Comparison of ENCODE assay signal across 13 cellular contexts in the genomic region with DNA sequence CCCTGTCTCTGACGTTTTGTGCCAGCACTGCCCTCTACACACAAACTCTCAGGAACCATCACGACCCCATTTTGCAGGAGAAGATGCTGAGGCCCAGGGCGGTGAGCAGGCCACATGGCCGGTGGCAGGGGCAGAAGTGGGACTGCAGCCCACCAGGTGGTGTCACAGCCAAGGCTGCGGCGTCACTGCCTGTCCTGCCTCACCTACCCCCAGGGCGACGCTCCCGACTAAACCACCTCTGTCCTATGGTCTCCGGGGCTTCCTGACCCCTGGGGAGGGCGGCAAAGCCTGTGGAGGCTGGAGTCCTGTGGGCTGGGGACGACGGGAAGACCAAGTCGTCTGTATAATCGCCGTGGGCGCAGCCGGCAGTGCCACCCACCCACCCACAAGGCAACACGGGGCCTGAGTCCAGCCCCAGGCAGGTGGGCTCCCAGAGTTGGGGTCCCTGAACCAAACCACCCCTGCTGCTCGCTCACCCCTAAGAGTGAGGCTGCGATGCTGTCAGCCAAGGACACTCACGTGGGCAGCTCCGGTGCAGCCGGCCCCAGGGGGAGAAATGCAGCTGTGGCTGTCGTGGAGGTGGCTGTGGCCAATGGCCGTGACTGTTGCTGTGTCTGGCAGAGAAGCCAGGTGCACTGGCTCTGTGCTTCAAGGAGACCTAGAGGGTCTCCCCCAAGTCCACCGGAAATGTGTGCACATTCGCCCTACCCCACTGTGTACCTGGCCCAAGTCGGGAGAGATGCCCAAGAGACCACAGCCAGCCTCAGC. TPM values are rescaled to one million over a fixed set of nuclear protein-coding genes. Genes with fewer than 3 reads are reported as not detected.
A peak's percentile ranks its signal among the peaks of the same experiment; 100 is the strongest.
DNase-seq lines count a peak whose midpoint lies in the region; ATAC-seq and TF ChIP-seq lines count a peak whose summit lies in the region.
"Had no signal": no experiment of that assay in that cellular context is flagged by ENCODE, and none has a peak within 500 bp of the region (broad histone marks: within the 10 kb centered on the region; RNA-seq: fewer than 3 reads in every experiment).

No MANE protein-coding gene starts in this region.

- no peaks in the 10 kb centered on the region for H3K36me3 ChIP-seq in aorta (ENCODE audit: control insufficient read depth in 1 of 2, insufficient read depth in 2 of 2, low read length in 1 of 2)

- no peak overlapping the region for H3K4me3 ChIP-seq in dorsolateral prefrontal cortex
- H3K4me3 ChIP-seq in aorta (ENCODE audit: low read length in 2 of 2) = no peak overlapping the region

- no peaks in the 10 kb centered on the region for H3K9me3 Mint-ChIP-seq in activated naive CD4-positive, alpha-beta T cell treated with anti-CD3 and anti-CD28 coated beads, Interleukin-2, amount 50 U/mL, for 24 hours
- H3K9me3 Mint-ChIP-seq in naive thymus-derived CD8-positive, alpha-beta T cell = peaks cover 0 to 5% (median 0%) of the 10 kb centered on the region in 9 donors

- POLR2A ChIA-PET in naive thymus-derived CD8-positive, alpha-beta T cell (lab: Charles Lee) = no interaction called here

- H3K4me1 Mint-ChIP-seq in activated naive CD4-positive, alpha-beta T cell treated with anti-CD3 and anti-CD28 coated beads, Interleukin-2, amount 50 U/mL, for 24 hours = peaks cover 65% of the 10 kb centered on the region
- peaks cover 32 to 76% (median 72%) of the 10 kb centered on the region in 4 donors for H3K4me1 Mint-ChIP-seq in naive thymus-derived CD8-positive, alpha-beta T cell

- no peaks in the 10 kb centered on the region for H3K9me3 ChIP-seq in aorta (ENCODE audit: control insufficient read depth, low read length)

- peak overlapping the region; percentile 11 for H3K4me3 Mint-ChIP-seq in activated naive CD4-positive, alpha-beta T cell treated with anti-CD3 and anti-CD28 coated beads, Interleukin-2, amount 50 U/mL, for 24 hours
- H3K4me3 Mint-ChIP-seq in naive thymus-derived CD8-positive, alpha-beta T cell = peak overlapping the region in 8 of 10 donors; percentile 23 to 82 (median 60)

- no peak for DNase-seq in activated naive CD4-positive, alpha-beta T cell (lab: John Stamatoyannopoulos, UW)
- DNase-seq in dorsolateral prefrontal cortex = peak in 3 of 10 donors; percentile 27 to 42 (median 31)
- DNase-seq in naive thymus-derived CD8-positive, alpha-beta T cell = peak in 1 of 10 donors; percentile 50
- DNase-seq in aorta = peak; percentile 49 to 73
- DNase-seq in SK-N-DZ (ENCODE audit: low spot score) = no peak
- DNase-seq in putamen (ENCODE audit: low spot score) = no peak
- DNase-seq in NCI-H510A treated with DMSO at 0.1 percent for 48 hours (lab: John Stamatoyannopoulos, UW) = no peak
- DNase-seq: activated CD4-positive, alpha-beta T cell treated with anti-CD3 and anti-CD28 coated beads for 48 hours; DMS79; foreskin fibroblast; kidney glomerular epithelial cell; NCI-H2029 had no signal

- intact Hi-C loops in dorsolateral prefrontal cortex (cut with DNase I) (no loop called here), aorta (cut with DNase I) (no loop called here)

- no peaks in the 10 kb centered on the region for H3K4me1 ChIP-seq in aorta (ENCODE audit: control insufficient read depth in 1 of 2, insufficient read depth in 2 of 2, low read length in 2 of 2)

- peak overlapping the region; percentile 51 for H3K27ac Mint-ChIP-seq in activated naive CD4-positive, alpha-beta T cell treated with anti-CD3 and anti-CD28 coated beads, Interleukin-2, amount 50 U/mL, for 24 hours
- H3K27ac Mint-ChIP-seq in naive thymus-derived CD8-positive, alpha-beta T cell = peak overlapping the region; percentile 31 to 91 (median 79)

- TF ChIP-seq CTCF in dorsolateral prefrontal cortex (IDR thresholded peaks at IDR 0.05 in 54 of 56, conservative IDR thresholded peaks at IDR 0.05 in 2 of 56; ENCODE audit: low read depth in 1 of 56, partially characterized antibody in 56 of 56) = no peak

- no peak for ATAC-seq in naive thymus-derived CD8-positive, alpha-beta T cell
- ATAC-seq in aorta (ENCODE audit: low FRiP score) = no peak

- H3K27me3 ChIP-seq in dorsolateral prefrontal cortex = no peaks in the 10 kb centered on the region
- no peaks in the 10 kb centered on the region for H3K27me3 ChIP-seq in aorta (ENCODE audit: control insufficient read depth in 1 of 2, insufficient read depth in 2 of 2, low read length in 1 of 2)

- peak overlapping the region in 40 of 59 donors; percentile 6 to 94 (median 80) for H3K27ac ChIP-seq in dorsolateral prefrontal cortex
- no peak overlapping the region for H3K27ac ChIP-seq in aorta (ENCODE audit: low read depth in 1 of 2, low read length in 2 of 2)

- H3K36me3 Mint-ChIP-seq in activated naive CD4-positive, alpha-beta T cell treated with anti-CD3 and anti-CD28 coated beads, Interleukin-2, amount 50 U/mL, for 24 hours = peaks cover 5% of the 10 kb centered on the region
- H3K36me3 Mint-ChIP-seq in naive thymus-derived CD8-positive, alpha-beta T cell = peaks cover 0 to 43% (median 2%) of the 10 kb centered on the region in 3 donors

- 92 to 93% methylated on average over 29 of the region's 29 CpGs for WGBS in aorta, 2 donors

- H3K27me3 Mint-ChIP-seq in activated naive CD4-positive, alpha-beta T cell treated with anti-CD3 and anti-CD28 coated beads, Interleukin-2, amount 50 U/mL, for 24 hours = no peaks in the 10 kb centered on the region
- H3K27me3 Mint-ChIP-seq in naive thymus-derived CD8-positive, alpha-beta T cell = no peaks in the 10 kb centered on the region

RNA-seq across cellular contexts. Expression of a gene that starts 29.7 kb away (rescaled TPM):
- total RNA-seq in dorsolateral prefrontal cortex (10 to 100 TPM; 31.0 to 93.4 (median 44.7) TPM), aorta (10 to 100 TPM; 34.8 to 42.3 TPM)
- 100 to 1,000 TPM; 194 to 196 TPM for total RNA-seq in naive thymus-derived CD8-positive, alpha-beta T cell
- 100 to 1,000 TPM in 2 of 3 donors, 10 to 100 TPM in 1; 62.2 to 169 (median 105) TPM for polyA plus RNA-seq in naive thymus-derived CD8-positive, alpha-beta T cell
- polyA plus RNA-seq in aorta = 10 to 100 TPM in 1 of 2 donors, 1 to 10 TPM in 1; 8.1 to 23.0 TPM
- polyA plus RNA-seq in SK-N-DZ (2014; cell fraction: cytosol; rRNA removed) = 14.5 and 15.7 TPM in 2 replicates
- polyA plus RNA-seq in SK-N-DZ (2014; cell fraction: nucleus; rRNA removed) = 14.6 and 15.5 TPM in 2 replicates

Comparison
In these comparisons a context has a peak if more than half of its experiments do, and no peak if none do; other contexts are left out.
1. DNase-seq: peak in aorta (2 of 2); none in activated naive CD4-positive, alpha-beta T cell (0 of 4), SK-N-DZ (single experiment), putamen (single experiment) and NCI-H510A treated with DMSO at 0.1 percent for 48 hours (single experiment).
2. H3K27ac ChIP-seq: peak in dorsolateral prefrontal cortex (40 of 59); none in aorta (0 of 2).